Comparison of ENCODE assay signal across 22 cellular contexts in the genomic region with DNA sequence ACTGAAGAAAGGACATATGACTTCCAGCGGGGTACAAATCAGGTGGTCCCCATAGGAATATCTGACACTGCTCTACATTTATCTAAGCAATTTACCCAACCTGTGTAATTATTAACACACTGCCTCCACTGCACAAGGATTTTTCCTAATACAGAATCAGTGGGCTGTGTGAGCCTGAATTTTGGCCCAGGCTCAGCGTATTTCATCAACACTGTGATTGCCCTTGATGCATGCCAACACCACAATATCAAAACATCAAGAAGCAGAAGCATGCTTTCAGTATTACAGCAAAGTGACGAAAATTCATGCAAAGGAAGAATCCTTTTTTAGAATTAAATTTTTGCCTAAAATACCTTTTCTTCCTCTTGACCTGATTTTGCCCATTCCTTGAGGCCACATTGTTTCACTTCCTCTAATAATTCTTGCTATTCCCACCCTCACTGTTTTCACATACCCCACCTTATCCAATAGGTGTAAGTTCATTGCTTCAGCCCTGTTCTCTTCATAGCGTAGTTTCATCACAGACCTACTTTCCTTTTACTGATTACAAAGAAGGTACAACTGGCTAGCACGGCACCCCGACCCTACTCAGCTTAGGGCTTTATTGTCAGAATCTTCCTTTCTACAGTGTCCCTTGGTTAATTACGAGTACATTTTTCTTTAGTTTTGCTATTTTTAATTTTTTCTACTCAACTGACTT.
DNase-seq lines count a peak whose midpoint lies in the region; FAIRE-seq and TF ChIP-seq lines count a peak whose summit lies in the region.
"Had no signal": no experiment of that assay in that cellular context is flagged by ENCODE, and none has a peak within 500 bp of the region (broad histone marks: within the 10 kb centered on the region; RNA-seq: fewer than 3 reads in every experiment).

No MANE protein-coding gene starts in this region.

- no peaks in the 10 kb centered on the region for H3K36me3 ChIP-seq in SK-N-SH (replicated peaks in 1 of 2; ENCODE audit: control insufficient read depth in 1 of 2, insufficient read depth in 2 of 2, low read length in 1 of 2)
- H3K36me3 ChIP-seq in kidney (ENCODE audit: control insufficient read depth in 1 of 2, insufficient read depth in 2 of 2, low read length in 2 of 2), result no peaks in the 10 kb centered on the region
- H3K36me3 ChIP-seq: BLaER1 treated with 17β-estradiol and CSF1 and Interleukin-3, amounts not matched to agents 10 nM and 100 nM; SJCRH30 had no signal

- H3K4me1 Mint-ChIP-seq in T-helper 2 cell treated with Interferon-gamma antibody and Interleukin-4, amounts not matched to agents 5 μg/mL and 100 μg/mL, for 36 hours (ENCODE audit: low read depth), result no peaks in the 10 kb centered on the region
- H3K4me1 Mint-ChIP-seq: CD8-positive, alpha-beta memory T cell had no signal

- no peak for TF ChIP-seq CTCF in SK-N-SH (IDR thresholded peaks at IDR 0.05)
- no peak for TF ChIP-seq CTCF in kidney (IDR thresholded peaks at IDR 0.05; ENCODE audit: borderline replicate concordance, extremely low read depth, insufficient read depth)

- H3K9me3 ChIP-seq in SK-N-SH (no peaks in the 10 kb centered on the region), kidney (ENCODE audit: control insufficient read depth in 1 of 2, low read length in 2 of 2) (no peaks in the 10 kb centered on the region)
- H3K9me3 ChIP-seq: BLaER1 treated with 17β-estradiol and CSF1 and Interleukin-3, amounts not matched to agents 10 nM and 100 nM; SJCRH30 had no signal

- 12% methylated on average over 7 of the region's 7 CpGs for WGBS in SK-N-SH (ENCODE audit: low lambda C conversion rate)

- no peak overlapping the region for H3K9ac ChIP-seq in SK-N-SH
- no peak overlapping the region for H3K9ac ChIP-seq in kidney (ENCODE audit: low read length in 2 of 2)
- H3K9ac ChIP-seq: BLaER1 treated with 17β-estradiol and CSF1 and Interleukin-3, amounts not matched to agents 10 nM and 100 nM had no signal

- no peaks in the 10 kb centered on the region for H3K9me2 ChIP-seq in SK-N-SH

- H3K4me2 ChIP-seq in SK-N-SH, result 0 out of 2 replicates have a peak overlapping the region, but pooled peaks have one; percentile 28

- H3K4me3 Mint-ChIP-seq in T-helper 2 cell treated with Interferon-gamma antibody and Interleukin-4, amounts not matched to agents 5 μg/mL and 100 μg/mL, for 36 hours, result no peak overlapping the region
- H3K4me3 Mint-ChIP-seq: CD8-positive, alpha-beta memory T cell had no signal

- H4K20me1 ChIP-seq in SK-N-SH (ENCODE audit: insufficient read depth), result no peaks in the 10 kb centered on the region
- H4K20me1 ChIP-seq: BLaER1 treated with 17β-estradiol and CSF1 and Interleukin-3, amounts not matched to agents 10 nM and 100 nM had no signal

- H3F3A ChIP-seq in SK-N-SH (replicated peaks; ENCODE audit: insufficient read depth), result no peaks in the 10 kb centered on the region

- no peaks in the 10 kb centered on the region for H3K27me3 Mint-ChIP-seq in T-helper 2 cell treated with Interferon-gamma antibody and Interleukin-4, amounts not matched to agents 5 μg/mL and 100 μg/mL, for 36 hours (ENCODE audit: low read depth)
- H3K27me3 Mint-ChIP-seq: CD8-positive, alpha-beta memory T cell had no signal

- no peaks in the 10 kb centered on the region for H3K9me3 Mint-ChIP-seq in T-helper 2 cell treated with Interferon-gamma antibody and Interleukin-4, amounts not matched to agents 5 μg/mL and 100 μg/mL, for 36 hours

- intact Hi-C loops in kidney (cut with DNase I), result no loop called here

- no peak for FAIRE-seq in kidney (lab: Jason Lieb, UNC)
- no peak for FAIRE-seq in urothelium cell line (lab: Jason Lieb, UNC)
- FAIRE-seq: G401.6, H1 had no signal

- CTCF ChIA-PET in SK-N-SH (lab: Yijun Ruan, JAX), result no interaction called here

- H3K4me3 ChIP-seq in SK-N-SH (ENCODE audit: low read depth in 2 of 2, low read length in 1 of 2), result 0 out of 4 replicates have a peak overlapping the region, but pooled peaks of 1 of the 2 experiments have one; percentile 31
- H3K4me3 ChIP-seq in kidney (ENCODE audit: low read length in 2 of 2), result peak overlapping the region; percentile 5 to 10
- H3K4me3 ChIP-seq: BLaER1 treated with 17β-estradiol and CSF1 and Interleukin-3, amounts not matched to agents 10 nM and 100 nM; SJCRH30 had no signal

- no peak for TF ChIP-seq RAD21 in SK-N-SH (IDR thresholded peaks at IDR 0.05; ENCODE audit: low read length)

- no peaks in the 10 kb centered on the region for H3K79me2 ChIP-seq in SK-N-SH (ENCODE audit: insufficient read depth)

- peak overlapping the region; percentile 67; the same call in 1 of the 2 replicates for H2AFZ ChIP-seq in SK-N-SH (ENCODE audit: low read depth)

- H3K27ac ChIP-seq in SK-N-SH (ENCODE audit: low read depth in 2 of 2, low read length in 1 of 2) (no peak overlapping the region), kidney (ENCODE audit: low read depth in 2 of 2, low read length in 2 of 2) (peak overlapping the region in 1 of 2 donors; percentile 72)
- H3K27ac ChIP-seq: 22Rv1; BLaER1 treated with 17β-estradiol and CSF1 and Interleukin-3, amounts not matched to agents 10 nM and 100 nM; SJCRH30 had no signal

- DNase-seq in NCI-H748 (lab: John Stamatoyannopoulos, UW; ENCODE audit: unreplicated experiment) (peak; percentile 81), NCI-H748 treated with DMSO at 0.1 percent for 48 hours (lab: John Stamatoyannopoulos, UW) (no peak), SK-N-SH (no peak), kidney (peak; percentile 22), SW 1271 (lab: John Stamatoyannopoulos, UW) (no peak), SHP77 treated with DMSO at 0.1 percent for 48 hours (lab: John Stamatoyannopoulos, UW) (no peak), urothelium cell line (ENCODE audit: low spot score) (no peak)
- DNase-seq in T-helper 2 cell treated with Interferon-gamma antibody and Interleukin-4, amounts not matched to agents 5 μg/mL and 100 μg/mL, for 36 hours (ENCODE audit: low spot score), result no peak
- DNase-seq: CD8-positive, alpha-beta memory T cell; DND-41; KG1; NCI-H1436; NCI-H2081 treated with DMSO at 0.1 percent for 48 hours; NCI-H2227 treated with DMSO at 0.1 percent for 48 hours; NCI-H524; NK-92 treated with Interleukin-12 subunit alpha and Interleukin-12 subunit beta, amount 100 ng/mL, for 24 hours; OCI-M1; SJCRH30 had no signal

- H3K27me3 ChIP-seq in SK-N-SH (ENCODE audit: insufficient read depth), result no peaks in the 10 kb centered on the region
- H3K27me3 ChIP-seq: BLaER1 treated with 17β-estradiol and CSF1 and Interleukin-3, amounts not matched to agents 10 nM and 100 nM; SJCRH30 had no signal

- no peak for TF ChIP-seq EP300 in SK-N-SH (IDR thresholded peaks at IDR 0.05; ENCODE audit: borderline replicate concordance in 1 of 2, low read depth in 1 of 2, low read length in 1 of 2)

- no peaks in the 10 kb centered on the region for H3K36me3 Mint-ChIP-seq in T-helper 2 cell treated with Interferon-gamma antibody and Interleukin-4, amounts not matched to agents 5 μg/mL and 100 μg/mL, for 36 hours (ENCODE audit: low read depth)
- H3K36me3 Mint-ChIP-seq: CD8-positive, alpha-beta memory T cell had no signal

- H3K4me1 ChIP-seq in SK-N-SH (ENCODE audit: control insufficient read depth in 1 of 2, insufficient read depth in 2 of 2, low read depth in 1 of 2, low read length in 1 of 2), result no peaks in the 10 kb centered on the region
- no peaks in the 10 kb centered on the region for H3K4me1 ChIP-seq in kidney (ENCODE audit: control insufficient read depth in 1 of 2, insufficient read depth in 1 of 2, low read depth in 1 of 2, low read length in 2 of 2)
- H3K4me1 ChIP-seq: SJCRH30 had no signal

- POLR2A ChIA-PET in SK-N-SH (lab: Yijun Ruan, JAX), result no interaction called here

- no peak overlapping the region for H3K27ac Mint-ChIP-seq in T-helper 2 cell treated with Interferon-gamma antibody and Interleukin-4, amounts not matched to agents 5 μg/mL and 100 μg/mL, for 36 hours
- H3K27ac Mint-ChIP-seq: CD8-positive, alpha-beta memory T cell had no signal

TF ChIP-seq in SK-N-SH, 30 proteins besides CTCF, POLR2A, EP300 and RAD21 (continues in another document):
- TF ChIP-seq, protein P1, sequence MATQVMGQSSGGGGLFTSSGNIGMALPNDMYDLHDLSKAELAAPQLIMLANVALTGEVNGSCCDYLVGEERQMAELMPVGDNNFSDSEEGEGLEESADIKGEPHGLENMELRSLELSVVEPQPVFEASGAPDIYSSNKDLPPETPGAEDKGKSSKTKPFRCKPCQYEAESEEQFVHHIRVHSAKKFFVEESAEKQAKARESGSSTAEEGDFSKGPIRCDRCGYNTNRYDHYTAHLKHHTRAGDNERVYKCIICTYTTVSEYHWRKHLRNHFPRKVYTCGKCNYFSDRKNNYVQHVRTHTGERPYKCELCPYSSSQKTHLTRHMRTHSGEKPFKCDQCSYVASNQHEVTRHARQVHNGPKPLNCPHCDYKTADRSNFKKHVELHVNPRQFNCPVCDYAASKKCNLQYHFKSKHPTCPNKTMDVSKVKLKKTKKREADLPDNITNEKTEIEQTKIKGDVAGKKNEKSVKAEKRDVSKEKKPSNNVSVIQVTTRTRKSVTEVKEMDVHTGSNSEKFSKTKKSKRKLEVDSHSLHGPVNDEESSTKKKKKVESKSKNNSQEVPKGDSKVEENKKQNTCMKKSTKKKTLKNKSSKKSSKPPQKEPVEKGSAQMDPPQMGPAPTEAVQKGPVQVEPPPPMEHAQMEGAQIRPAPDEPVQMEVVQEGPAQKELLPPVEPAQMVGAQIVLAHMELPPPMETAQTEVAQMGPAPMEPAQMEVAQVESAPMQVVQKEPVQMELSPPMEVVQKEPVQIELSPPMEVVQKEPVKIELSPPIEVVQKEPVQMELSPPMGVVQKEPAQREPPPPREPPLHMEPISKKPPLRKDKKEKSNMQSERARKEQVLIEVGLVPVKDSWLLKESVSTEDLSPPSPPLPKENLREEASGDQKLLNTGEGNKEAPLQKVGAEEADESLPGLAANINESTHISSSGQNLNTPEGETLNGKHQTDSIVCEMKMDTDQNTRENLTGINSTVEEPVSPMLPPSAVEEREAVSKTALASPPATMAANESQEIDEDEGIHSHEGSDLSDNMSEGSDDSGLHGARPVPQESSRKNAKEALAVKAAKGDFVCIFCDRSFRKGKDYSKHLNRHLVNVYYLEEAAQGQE (IDR thresholded peaks at IDR 0.05; ENCODE audit: low read depth, low read length), result no peak
- no peak for TF ChIP-seq EZH2phosphoT487 (IDR thresholded peaks at IDR 0.05; ENCODE audit: borderline replicate concordance, low read depth)

Comparison
In these comparisons a context has a peak if more than half of its experiments do, and no peak if none do; other contexts are left out.
1. DNase-seq: peak in NCI-H748 (single experiment) and kidney (single experiment); none in NCI-H748 treated with DMSO at 0.1 percent for 48 hours (single experiment), SK-N-SH (single experiment), T-helper 2 cell treated with Interferon-gamma antibody and Interleukin-4, amounts not matched to agents 5 μg/mL and 100 μg/mL, for 36 hours (single experiment), SW 1271 (0 of 2), SHP77 treated with DMSO at 0.1 percent for 48 hours (single experiment) and urothelium cell line (single experiment).